25 cellular contexts compared by ENCODE assay signal in genomic region chr20:5183731-5184474, GRCh38. TPM values are rescaled to one million over a fixed set of nuclear protein-coding genes. Genes with fewer than 3 reads are reported as not detected.
DNase-seq lines count a peak whose midpoint lies in the region; ATAC-seq, FAIRE-seq and TF ChIP-seq lines count a peak whose summit lies in the region.
"Had no signal": no experiment of that assay in that cellular context is flagged by ENCODE, and none has a peak within 500 bp of the region (broad histone marks: within the 10 kb centered on the region; RNA-seq: fewer than 3 reads in every experiment).

No MANE protein-coding gene starts in this region.

- H3K9me1 ChIP-seq in K562 (ENCODE audit: control insufficient read depth, insufficient read depth, low read length) = no peaks in the 10 kb centered on the region

- TF ChIP-seq EP300 in K562 (IDR thresholded peaks at IDR 0.05; ENCODE audit: low read length) = no peak

- H4K20me1 ChIP-seq in K562 (replicated peaks; ENCODE audit: control insufficient read depth, insufficient read depth, low read length) = no peaks in the 10 kb centered on the region

- H3K4me3 Mint-ChIP-seq in CD4-positive, CD25-positive, alpha-beta regulatory T cell = no peak overlapping the region
- H3K4me3 Mint-ChIP-seq in neural crest cell = no peak overlapping the region
- H3K4me3 Mint-ChIP-seq: activated naive CD4-positive, alpha-beta T cell treated with anti-CD3 and anti-CD28 coated beads, Interleukin-2, amount 10 ng/mL, durations not matched to agents 7 days and 5 days; activated T-cell treated with anti-CD3 and anti-CD28 coated beads, Interleukin-2, amount 50 U/mL, for 4 hours; dendritic cell treated with granulocyte-macrophage colony-stimulating factor and Interleukin-4, amounts not matched to agents 40 ng/mL and 50 ng/mL, for 4 days; type B pancreatic cell had no signal

- 74% methylated on average over 10 of the region's 13 CpGs for WGBS in K562 (ENCODE audit: insufficient coverage, low coverage, missing lambda C conversion rate)

- TF ChIP-seq CTCF in K562 (IDR thresholded peaks at IDR 0.05 in 2 of 3, conservative IDR thresholded peaks at IDR 0.05 in 1 of 3; ENCODE audit: insufficient read depth in 2 of 3, low read depth in 1 of 3, low read length in 3 of 3) = no peak
- no peak for TF ChIP-seq CTCF in neural crest cell (conservative IDR thresholded peaks at IDR 0.05)

- POLR2A ChIA-PET in K562 (lab: Yijun Ruan, JAX) = interaction anchor here (1.0 kb wide), 1 partner anchor 65 kb away, joined by 3 read pairs; no protein-coding TSS in a partner anchor

- DNase-seq in CD4-positive, CD25-positive, alpha-beta regulatory T cell = no peak
- DNase-seq in GM12892 (ENCODE audit: insufficient read length) = no peak
- no peak for DNase-seq in K562 (ENCODE audit: extremely low read depth in 1 of 4, low spot score in 3 of 4)
- no peak for DNase-seq in neural crest cell (ENCODE audit: low read depth, low spot score)
- DNase-seq in NCI-H345 (lab: John Stamatoyannopoulos, UW) = no peak
- DNase-seq in activated CD4-positive, alpha-beta T cell treated with anti-CD3 and anti-CD28 coated beads, Interleukin-2, amount 50 U/mL, for 1 hour = no peak
- DNase-seq: activated naive CD4-positive, alpha-beta T cell treated with anti-CD3 and anti-CD28 coated beads, Interleukin-2, amount 10 ng/mL, durations not matched to agents 7 days and 5 days; activated T-cell treated with anti-CD3 and anti-CD28 coated beads, Interleukin-2, amount 50 U/mL, for 4 hours; aorta; caudate nucleus; DND-41; NCI-H1105; NCI-H1930; NCI-H226; NCI-H82; nucleus accumbens had no signal

- no peaks in the 10 kb centered on the region for H3K9me3 ChIP-seq in CD4-positive, CD25-positive, alpha-beta regulatory T cell (ENCODE audit: control insufficient read depth in 2 of 2, low read length in 2 of 2)
- H3K9me3 ChIP-seq in K562 (replicated peaks; ENCODE audit: control insufficient read depth, insufficient read depth, low read depth, low read length) = no peaks in the 10 kb centered on the region
- H3K9me3 ChIP-seq: BLaER1 had no signal

- no peaks in the 10 kb centered on the region for H3K27me3 ChIP-seq in CD4-positive, CD25-positive, alpha-beta regulatory T cell (ENCODE audit: control insufficient read depth, insufficient read depth, low read length)
- no peaks in the 10 kb centered on the region for H3K27me3 ChIP-seq in K562 (ENCODE audit: control insufficient read depth in 2 of 2, insufficient read depth in 2 of 2, low read length in 2 of 2)
- H3K27me3 ChIP-seq: BLaER1 had no signal

- H3K4me3 ChIP-seq in CD4-positive, CD25-positive, alpha-beta regulatory T cell (ENCODE audit: low read depth, low read length) = no peak overlapping the region
- no peak overlapping the region for H3K4me3 ChIP-seq in K562
- H3K4me3 ChIP-seq: BLaER1 had no signal

- intact Hi-C loops in K562 (cut with micrococcal nuclease) = no loop called here

- H3K36me3 ChIP-seq in CD4-positive, CD25-positive, alpha-beta regulatory T cell (ENCODE audit: control insufficient read depth, insufficient read depth, low read length) = peaks cover 90% of the 10 kb centered on the region
- peaks cover 32% of the 10 kb centered on the region for H3K36me3 ChIP-seq in K562 (ENCODE audit: control insufficient read depth, insufficient read depth, low read length)

- no peak overlapping the region for H3K9ac ChIP-seq in K562 (ENCODE audit: insufficient read depth in 1 of 2, low read depth in 2 of 2, low read length in 2 of 2)
- H3K9ac ChIP-seq: BLaER1 had no signal

- TF ChIP-seq POLR2A in GM12892 (IDR thresholded peaks at IDR 0.05; ENCODE audit: low read depth, low read length) (no peak), K562 (conservative IDR thresholded peaks at IDR 0.05) (no peak)

- CTCF ChIA-PET in K562 (lab: Yijun Ruan, JAX; ENCODE audit: low intra/inter-chr PET ratio) = no interaction called here

- BruUV-seq in K562 (replicated peaks; lab: Mats Ljungman, UMichigan) = no TSS peak

- H2AFZ ChIP-seq in K562 (ENCODE audit: low read depth, low read length) = no peak overlapping the region

- no peak for ATAC-seq in CD4-positive, CD25-positive, alpha-beta regulatory T cell (ENCODE audit: low read depth in 2 of 2)
- ATAC-seq in K562 (no peak), HG03354 (IDR thresholded peaks at IDR 0.05; ENCODE audit: poor library complexity, severe bottlenecking, unreplicated experiment) (no peak)
- ATAC-seq: activated CD4-positive, CD25-positive, alpha-beta regulatory T cell treated with anti-CD3 and anti-CD28 coated beads, Interleukin-2, amount 50 U/mL, for 24 hours; activated T-cell treated with anti-CD3 and anti-CD28 coated beads, Interleukin-2, amount 50 U/mL, for 4 hours had no signal

- peak overlapping the region in 2 of 3 donors; percentile 40 to 82 for H3K27ac Mint-ChIP-seq in CD4-positive, CD25-positive, alpha-beta regulatory T cell
- H3K27ac Mint-ChIP-seq in neural crest cell (ENCODE audit: unreplicated experiment) = peak overlapping the region; percentile 12
- H3K27ac Mint-ChIP-seq: dendritic cell treated with granulocyte-macrophage colony-stimulating factor and Interleukin-4, amounts not matched to agents 40 ng/mL and 50 ng/mL, for 4 days; type B pancreatic cell had no signal

- no peak overlapping the region for H3K4me2 ChIP-seq in K562 (ENCODE audit: insufficient read depth, low read length)
- H3K4me2 ChIP-seq: BLaER1 had no signal

- in situ Hi-C loops in K562 (cut with MboI) = no loop called here

- no peaks in the 10 kb centered on the region for H3K79me2 ChIP-seq in K562 (ENCODE audit: control insufficient read depth, insufficient read depth, low read length)

- FAIRE-seq in GM12892 (lab: Jason Lieb, UNC) = peak; percentile 14
- FAIRE-seq in K562 (lab: Jason Lieb, UNC) = no peak
- FAIRE-seq: endometrium, H54, TTC549 had no signal

- no peaks in the 10 kb centered on the region for H3K4me1 ChIP-seq in CD4-positive, CD25-positive, alpha-beta regulatory T cell (ENCODE audit: control insufficient read depth, insufficient read depth, low read length, poor library complexity, severe bottlenecking)
- no peaks in the 10 kb centered on the region for H3K4me1 ChIP-seq in K562 (replicated peaks in 1 of 2; ENCODE audit: control insufficient read depth in 2 of 2, insufficient read depth in 2 of 2, low read length in 2 of 2)

- no peaks in the 10 kb centered on the region for H3K4me1 Mint-ChIP-seq in CD4-positive, CD25-positive, alpha-beta regulatory T cell
- peaks cover 7% of the 10 kb centered on the region for H3K4me1 Mint-ChIP-seq in neural crest cell
- H3K4me1 Mint-ChIP-seq: activated naive CD4-positive, alpha-beta T cell treated with anti-CD3 and anti-CD28 coated beads, Interleukin-2, amount 10 ng/mL, durations not matched to agents 7 days and 5 days had no signal

- no peaks in the 10 kb centered on the region for H3K27me3 Mint-ChIP-seq in CD4-positive, CD25-positive, alpha-beta regulatory T cell
- no peaks in the 10 kb centered on the region for H3K27me3 Mint-ChIP-seq in neural crest cell (ENCODE audit: low read depth)
- H3K27me3 Mint-ChIP-seq: activated naive CD4-positive, alpha-beta T cell treated with anti-CD3 and anti-CD28 coated beads, Interleukin-2, amount 10 ng/mL, durations not matched to agents 7 days and 5 days; dendritic cell treated with granulocyte-macrophage colony-stimulating factor and Interleukin-4, amounts not matched to agents 40 ng/mL and 50 ng/mL, for 4 days; type B pancreatic cell had no signal

- peaks cover 38% of the 10 kb centered on the region for H3K36me3 Mint-ChIP-seq in CD4-positive, CD25-positive, alpha-beta regulatory T cell
- no peaks in the 10 kb centered on the region for H3K36me3 Mint-ChIP-seq in neural crest cell (ENCODE audit: low read depth)

- H3K9me3 Mint-ChIP-seq in CD4-positive, CD25-positive, alpha-beta regulatory T cell = no peaks in the 10 kb centered on the region
- H3K9me3 Mint-ChIP-seq in neural crest cell = no peaks in the 10 kb centered on the region
- H3K9me3 Mint-ChIP-seq: activated naive CD4-positive, alpha-beta T cell treated with anti-CD3 and anti-CD28 coated beads, Interleukin-2, amount 10 ng/mL, durations not matched to agents 7 days and 5 days; activated T-cell treated with anti-CD3 and anti-CD28 coated beads, Interleukin-2, amount 50 U/mL, for 4 hours; dendritic cell treated with granulocyte-macrophage colony-stimulating factor and Interleukin-4, amounts not matched to agents 40 ng/mL and 50 ng/mL, for 4 days; type B pancreatic cell had no signal

- H3K27ac ChIP-seq in CD4-positive, CD25-positive, alpha-beta regulatory T cell (ENCODE audit: insufficient read depth, low read length, poor library complexity, severe bottlenecking) = no peak overlapping the region
- no peak overlapping the region for H3K27ac ChIP-seq in K562 (ENCODE audit: extremely low read depth, low read depth, low read length)
- H3K27ac ChIP-seq: BLaER1, RWPE1 had no signal

- no peak for TF ChIP-seq RAD21 in K562 (CRISPR knock-in tag; conservative IDR thresholded peaks at IDR 0.05 in 1 of 2, IDR thresholded peaks at IDR 0.05 in 1 of 2)

TF ChIP-seq in K562, 482 proteins besides CTCF, POLR2A, EP300 and RAD21:
- TF ChIP-seq NR2C1 (IDR thresholded peaks at IDR 0.05) (0 out of 2 replicates have a peak, but pooled peaks have one; percentile 16), NR2C1 (tag; IDR thresholded peaks at IDR 0.05) (no peak), CHD4 (IDR thresholded peaks at IDR 0.05; ENCODE audit: insufficient read depth, insufficient replicate concordance, low read depth, low read length, poor library complexity, severe bottlenecking) (no peak)

RNA-seq across cellular contexts. Expression of gene CDS2, which starts 57.1 kb away (rescaled TPM):
- 77.9 TPM for total RNA-seq in CD4-positive, CD25-positive, alpha-beta regulatory T cell
- polyA plus RNA-seq in CD4-positive, CD25-positive, alpha-beta regulatory T cell = 10 to 100 TPM; 47.6 to 75.4 (median 51.5) TPM
- 17.6 TPM for polyA plus RNA-seq in GM12892 (2012; ENCODE audit: missing spikeins)
- 41.3 and 44.5 TPM in 2 replicates for total RNA-seq in K562 (2011; cell fraction: chromatin; rRNA removed; ENCODE audit: low replicate concordance)
- total RNA-seq in K562 (2011; cell fraction: nucleolus; rRNA removed) = 19.3 and 21.8 TPM in 2 replicates
- 30.9 and 45.0 TPM in 2 replicates for total RNA-seq in K562 (2011; cell fraction: nucleoplasm; rRNA removed)
- total RNA-seq in K562 (2014; rRNA removed) (6.2 and 6.4 TPM in 2 replicates), K562 (2014; rRNA removed; fragmentation: Illumina TruSeq; extraction: Trizol) (13.6 and 15.5 TPM in 2 replicates), K562 (2015; rRNA removed; fragmentation: Illumina TruSeq; extraction: Trizol) (10.5 TPM in 2 replicates), K562 (2021) (20.3 and 21.8 TPM in 2 replicates), neural crest cell (55.7 and 56.3 TPM in 2 replicates)
- polyA plus RNA-seq in K562 (2011; rRNA removed) (46.4 and 57.7 TPM in 2 replicates), K562 (2014; fragmentation: Illumina TruSeq; extraction: Trizol) (15.5 and 19.0 TPM in 2 replicates), K562 (2014; fragmentation: Nextera tagmentation; extraction: Ambion mirVana) (10 to 100 TPM in 1 of 2 experiments, 1 to 10 TPM in 1; 8.7 to 12.2 TPM), K562 (2014; rRNA removed) (8.2 and 11.7 TPM in 2 replicates)
- polyA plus RNA-seq in K562 (2011; cell fraction: cytosol; rRNA removed) = 16.8 and 46.9 TPM in 2 replicates
- 36.9 and 101 TPM in 2 replicates for polyA plus RNA-seq in K562 (2011; cell fraction: nucleus; rRNA removed)
- 7.8 and 9.2 TPM in 2 replicates for polyA plus RNA-seq in K562 (2012)
- 36.8 and 50.8 TPM in 2 replicates for polyA minus RNA-seq in K562 (2011; rRNA and poly(A)+ RNA removed)
- polyA minus RNA-seq in K562 (2011; cell fraction: cytosol; rRNA and poly(A)+ RNA removed) = 8.2 and 9.3 TPM in 2 replicates
- 7.0 and 17.4 TPM in 2 replicates for polyA minus RNA-seq in K562 (2011; cell fraction: nucleus; rRNA and poly(A)+ RNA removed)
